21 cellular contexts compared by ENCODE assay signal in the genomic region with DNA sequence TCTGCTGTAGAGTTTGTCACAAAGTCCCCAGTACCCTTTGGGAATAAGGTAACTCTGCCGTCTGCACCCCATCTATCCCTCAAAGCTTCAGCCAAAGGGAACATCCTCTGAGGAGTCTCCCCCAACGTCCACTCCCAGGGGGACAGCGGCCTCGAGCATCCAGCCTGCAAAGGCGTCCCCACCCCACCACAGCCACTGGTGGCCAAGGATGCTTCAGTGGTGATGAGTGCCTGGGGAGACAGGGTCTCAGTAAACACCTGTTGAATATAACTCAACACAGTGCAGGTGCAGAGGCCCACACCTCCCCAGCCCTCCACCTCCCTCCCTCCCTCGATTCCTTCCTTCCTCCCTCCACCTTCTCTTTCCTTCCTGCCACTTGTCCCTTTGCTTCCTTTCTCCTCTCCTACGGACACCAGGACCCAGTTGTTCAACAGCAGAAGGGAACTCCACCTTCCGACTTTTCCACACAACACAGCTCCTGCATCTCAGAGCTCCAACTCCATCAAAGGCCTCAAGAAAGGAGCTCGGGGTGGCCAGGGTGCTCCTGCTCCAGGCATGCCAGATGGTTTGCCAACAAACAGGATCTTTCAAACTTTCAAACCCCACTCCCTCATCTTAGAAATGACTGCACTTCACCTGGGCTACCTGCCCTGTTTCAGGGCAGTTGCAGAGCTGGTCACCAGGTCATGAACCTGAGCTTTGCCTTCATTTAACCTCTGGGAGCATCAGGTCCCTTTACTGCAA.
"Had no signal": no experiment of that assay in that cellular context is flagged by ENCODE, and none has a peak within 500 bp of the region (broad histone marks: within the 10 kb centered on the region; RNA-seq: fewer than 3 reads in every experiment).

No MANE protein-coding gene starts in this region.

- H3K36me3 Mint-ChIP-seq: activated naive CD4-positive, alpha-beta T cell treated with anti-CD3 and anti-CD28 coated beads, Interleukin-2, amount 10 ng/mL, durations not matched to agents 7 days and 5 days; activated naive CD8-positive, alpha-beta T cell treated with anti-CD3 and anti-CD28 coated beads for 36 hours; WTC11 had no signal

- H3K9me3 Mint-ChIP-seq: activated naive CD4-positive, alpha-beta T cell treated with anti-CD3 and anti-CD28 coated beads, Interleukin-2, amount 10 ng/mL, durations not matched to agents 7 days and 5 days; activated naive CD8-positive, alpha-beta T cell treated with anti-CD3 and anti-CD28 coated beads for 36 hours; activated T-cell treated with anti-CD3 and anti-CD28 coated beads, Interleukin-2, amount 50 U/mL, for 4 hours; T-helper 1 cell treated with Interleukin-12 subunit alpha and Interleukin-12 subunit beta and Interleukin-4 antibody, amounts not matched to agents 30 μg/mL and 1 μg/mL, for 36 hours; WTC11 had no signal

- DNase-seq: activated CD4-positive, alpha-beta T cell treated with anti-CD3 and anti-CD28 coated beads for 48 hours; activated CD4-positive, alpha-beta T cell treated with anti-CD3 and anti-CD28 coated beads, Interleukin-2, amount 50 U/mL, for 4 hours; activated CD4-positive, CD25-positive, alpha-beta regulatory T cell treated with anti-CD3 and anti-CD28 coated beads, Interleukin-2, amount 50 U/mL, for 72 hours; activated CD8-positive, alpha-beta T cell treated with anti-CD3 and anti-CD28 coated beads, Interleukin-2, amount 10 ng/mL, durations not matched to agents 7 days and 5 days; activated gamma-delta T cell treated with Interleukin-2 at 50 U/mL for 16 hours; activated naive CD4-positive, alpha-beta T cell treated with anti-CD3 and anti-CD28 coated beads, Interleukin-2, amount 10 ng/mL, durations not matched to agents 7 days and 5 days; activated naive CD8-positive, alpha-beta T cell treated with anti-CD3 and anti-CD28 coated beads for 36 hours; activated T-cell treated with anti-CD3 and anti-CD28 coated beads, Interleukin-2, amount 50 U/mL, for 4 hours; Karpas-422; MM.1S; NCI-H1105 treated with DMSO at 0.1 percent for 48 hours; NCI-H1436 treated with DMSO at 0.1 percent for 48 hours; NCI-H2081 treated with DMSO at 0.1 percent for 48 hours; NCI-H446; Peyer's patch; SHP77; T-helper 9 cell had no signal

- ATAC-seq: activated CD8-positive, alpha-beta T cell treated with anti-CD3 and anti-CD28 coated beads, Interleukin-2, amount 10 ng/mL, durations not matched to agents 7 days and 5 days; activated T-cell treated with anti-CD3 and anti-CD28 coated beads, Interleukin-2, amount 50 U/mL, for 4 hours; K562; WTC11 had no signal

- H3K4me3 ChIP-seq: K562, Peyer's patch had no signal

- H3K27me3 ChIP-seq: Peyer's patch had no signal

- H3K27ac Mint-ChIP-seq: activated CD8-positive, alpha-beta T cell treated with anti-CD3 and anti-CD28 coated beads, Interleukin-2, amount 10 ng/mL, durations not matched to agents 7 days and 5 days; activated naive CD4-positive, alpha-beta T cell treated with anti-CD3 and anti-CD28 coated beads, Interleukin-2, amount 10 ng/mL, durations not matched to agents 7 days and 5 days; activated naive CD8-positive, alpha-beta T cell treated with anti-CD3 and anti-CD28 coated beads for 36 hours; T-helper 1 cell treated with Interleukin-12 subunit alpha and Interleukin-12 subunit beta and Interleukin-4 antibody, amounts not matched to agents 30 μg/mL and 1 μg/mL, for 36 hours; WTC11 had no signal

- H3K36me3 ChIP-seq: Peyer's patch had no signal

- H3K9me3 ChIP-seq: Peyer's patch had no signal

- H3K4me1 Mint-ChIP-seq: activated naive CD4-positive, alpha-beta T cell treated with anti-CD3 and anti-CD28 coated beads, Interleukin-2, amount 10 ng/mL, durations not matched to agents 7 days and 5 days; activated naive CD8-positive, alpha-beta T cell treated with anti-CD3 and anti-CD28 coated beads for 36 hours had no signal

- H3K4me3 Mint-ChIP-seq: activated CD8-positive, alpha-beta T cell treated with anti-CD3 and anti-CD28 coated beads, Interleukin-2, amount 10 ng/mL, durations not matched to agents 7 days and 5 days; activated naive CD4-positive, alpha-beta T cell treated with anti-CD3 and anti-CD28 coated beads, Interleukin-2, amount 10 ng/mL, durations not matched to agents 7 days and 5 days; activated naive CD8-positive, alpha-beta T cell treated with anti-CD3 and anti-CD28 coated beads for 36 hours; activated T-cell treated with anti-CD3 and anti-CD28 coated beads, Interleukin-2, amount 50 U/mL, for 4 hours; T-helper 1 cell treated with Interleukin-12 subunit alpha and Interleukin-12 subunit beta and Interleukin-4 antibody, amounts not matched to agents 30 μg/mL and 1 μg/mL, for 36 hours; WTC11 had no signal

- H3K27ac ChIP-seq: Peyer's patch, RWPE1 had no signal

- H3K4me1 ChIP-seq: Peyer's patch had no signal
